34 cellular contexts compared by ENCODE assay signal in genomic region chr15:61075741-61076140, GRCh38.
"Had no signal": no experiment of that assay in that cellular context is flagged by ENCODE, and none has a peak within 500 bp of the region (broad histone marks: within the 10 kb centered on the region; RNA-seq: fewer than 3 reads in every experiment).

No MANE protein-coding gene starts in this region.

- H3K4me3 ChIP-seq: Peyer's patch had no signal

- H3K4me1 ChIP-seq: Peyer's patch had no signal

- H3K9me3 ChIP-seq: Peyer's patch had no signal

- DNase-seq: activated CD4-positive, alpha-beta memory T cell treated with anti-CD3 and anti-CD28 coated beads, Interleukin-2, amount 10 ng/mL, durations not matched to agents 7 days and 5 days; activated CD4-positive, alpha-beta T cell treated with anti-CD3 and anti-CD28 coated beads for 1 hour; activated CD4-positive, alpha-beta T cell treated with anti-CD3 and anti-CD28 coated beads for 48 hours; activated CD4-positive, CD25-positive, alpha-beta regulatory T cell; activated CD8-positive, alpha-beta memory T cell treated with anti-CD3 and anti-CD28 coated beads for 24 hours; activated CD8-positive, alpha-beta memory T cell treated with anti-CD3 and anti-CD28 coated beads, Interleukin-2, amount 10 ng/mL, durations not matched to agents 7 days and 5 days; activated CD8-positive, alpha-beta memory T cell treated with anti-CD3 and anti-CD28 coated beads, Interleukin-2, amount 50 U/mL, for 48 hours; activated effector memory CD4-positive, alpha-beta T cell treated with anti-CD3 and anti-CD28 coated beads, Interleukin-2, amount 50 U/mL, for 16 hours; activated naive CD4-positive, alpha-beta T cell; activated naive CD4-positive, alpha-beta T cell treated with anti-CD3 and anti-CD28 coated beads, Interleukin-2, amount 50 U/mL, for 16 hours; activated naive CD8-positive, alpha-beta T cell treated with anti-CD3 and anti-CD28 coated beads for 36 hours; activated T-cell treated with anti-CD3 and anti-CD28 coated beads, Interleukin-2, amount 50 U/mL, for 1 hour; activated T-cell treated with anti-CD3 and anti-CD28 coated beads, Interleukin-2, amount 50 U/mL, for 72 hours; amniotic stem cell; aorta; brain microvascular endothelial cell; MM.1S; MV-4-11; NCI-H1092; NCI-H1436 treated with DMSO at 0.1 percent for 48 hours; NCI-H1694 treated with DMSO at 0.1 percent for 48 hours; NCI-H2029; NCI-H345; NCI-H524 treated with DMSO at 0.1 percent for 48 hours; PC-3; Peyer's patch; RPMI8226; SIG-M5; T-helper 1 cell; T-helper 2 cell; T-helper 9 cell had no signal

- H3K27me3 ChIP-seq: brain microvascular endothelial cell, Peyer's patch had no signal

- ATAC-seq: activated CD8-positive, alpha-beta memory T cell treated with anti-CD3 and anti-CD28 coated beads, Interleukin-2, amount 10 ng/mL, durations not matched to agents 7 days and 5 days; activated T-cell treated with anti-CD3 and anti-CD28 coated beads, Interleukin-2, amount 50 U/mL, for 72 hours; activated T-helper 17 cell treated with anti-CD3 and anti-CD28 coated beads, Interleukin-2, amount 50 U/mL, for 72 hours; PC-3; SK-N-SH treated with all-trans-retinoic acid at 6 μM for 48 hours had no signal

- H3K27ac ChIP-seq: brain microvascular endothelial cell, Peyer's patch, VCaP had no signal

- H3K36me3 ChIP-seq: brain microvascular endothelial cell, Peyer's patch had no signal
